Comparison of ENCODE assay signal across 8 cellular contexts in genomic region chr14:50823763-50824636, GRCh38. TPM values are rescaled to one million over a fixed set of nuclear protein-coding genes. Genes with fewer than 3 reads are reported as not detected.
DNase-seq lines count a peak whose midpoint lies in the region; ATAC-seq, FAIRE-seq and TF ChIP-seq lines count a peak whose summit lies in the region.

No MANE protein-coding gene starts in this region.

- peak overlapping the region; percentile 13; the same call in 1 of the 2 replicates for H3K4me2 ChIP-seq in HepG2 (ENCODE audit: low read depth, low read length)

- H3K4me1 ChIP-seq in HepG2 (ENCODE audit: insufficient read depth, low read length): peaks cover 45% of the 10 kb centered on the region

- CTCF ChIA-PET in HepG2 (lab: Yijun Ruan, JAX; ENCODE audit: low intra/inter-chr PET ratio, low total read pairs): no interaction called here

- no peaks in the 10 kb centered on the region for H3K9me3 ChIP-seq in HepG2 (ENCODE audit: low read length)

- H3K27ac ChIP-seq in HepG2 (ENCODE audit: extremely low read length, insufficient read depth, low read length): no peak overlapping the region

- H3K4me3 ChIP-seq in HepG2 (replicated peaks in 1 of 3; ENCODE audit: insufficient read depth in 1 of 3, low read depth in 2 of 3, low read length in 3 of 3): no peak overlapping the region

- no peak for TF ChIP-seq EP300 in HepG2 (IDR thresholded peaks at IDR 0.05; ENCODE audit: low read depth in 2 of 2, low read length in 2 of 2)
- TF ChIP-seq EP300 in HepG2 (CRISPR knock-in tag; IDR thresholded peaks at IDR 0.05; ENCODE audit: borderline replicate concordance): no peak

- in situ Hi-C loops in HepG2 (cut with HindIII; ENCODE audit: extremely low pct_ligation_motif_present, low pct_unique_long_range_greater_than_20kb): no loop called here

- no peak overlapping the region for H3K9ac ChIP-seq in HepG2 (ENCODE audit: insufficient read depth, low read depth, low read length)

- 95% methylated on average over 10 of the region's 10 CpGs for WGBS in HepG2 (ENCODE audit: low lambda C conversion rate)

- no peak for TF ChIP-seq CTCF in HepG2 (CRISPR knock-in tag; IDR thresholded peaks at IDR 0.05)

- FAIRE-seq in HepG2 (lab: Jason Lieb, UNC): no peak

- peaks cover 0 to 3% of the 10 kb centered on the region in 2 experiments; a peak in 1 of 5 replicates for H3K36me3 ChIP-seq in HepG2 (replicated peaks in 1 of 2; ENCODE audit: control insufficient read depth in 1 of 2, insufficient read depth in 2 of 2, low read length in 2 of 2)

- peaks cover 30% of the 10 kb centered on the region for H3K79me2 ChIP-seq in HepG2 (ENCODE audit: insufficient read depth, low read length)

- no peak for TF ChIP-seq POLR2A in HepG2 (IDR thresholded peaks at IDR 0.05; ENCODE audit: insufficient read depth in 1 of 2, low read depth in 2 of 2, low read length in 2 of 2)

- BruUV-seq in HepG2 (replicated peaks; lab: Mats Ljungman, UMichigan): no TSS peak

- no peak overlapping the region for H2AFZ ChIP-seq in HepG2 (ENCODE audit: low read length)

- DNase-seq in MV-4-11 (lab: John Stamatoyannopoulos, UW) (peak; percentile 26), HepG2 (ENCODE audit: low spot score) (no peak), DMS53 (lab: John Stamatoyannopoulos, UW) (no peak), GM03348 (ENCODE audit: low spot score) (no peak), NCI-H2107 (lab: John Stamatoyannopoulos, UW) (no peak), SK-N-DZ (ENCODE audit: low spot score) (no peak)

- no peaks in the 10 kb centered on the region for H4K20me1 ChIP-seq in HepG2 (ENCODE audit: insufficient read depth, low read length)

- ATAC-seq in GM18517 (IDR thresholded peaks at IDR 0.05; ENCODE audit: unreplicated experiment): peak; percentile 70
- ATAC-seq in GM21717 (IDR thresholded peaks at IDR 0.05; ENCODE audit: unreplicated experiment): peak; percentile 54
- ATAC-seq in HepG2: no peak

- H3K27me3 ChIP-seq in HepG2 (ENCODE audit: control insufficient read depth in 1 of 2, insufficient read depth in 2 of 2, low read length in 2 of 2): no peaks in the 10 kb centered on the region

- TF ChIP-seq RAD21 in HepG2 (CRISPR knock-in tag; IDR thresholded peaks at IDR 0.05): no peak

- POLR2A ChIA-PET in HepG2 (lab: Yijun Ruan, JAX): no interaction called here

- intact Hi-C loops in HepG2 (cut with micrococcal nuclease; ENCODE audit: unreplicated experiment): no loop called here

TF ChIP-seq in HepG2, 621 proteins besides CTCF, POLR2A, EP300 and RAD21 (continues in another document):
- TF ChIP-seq FOXC1 (CRISPR knock-in tag; IDR thresholded peaks at IDR 0.05; ENCODE audit: borderline replicate concordance) (no peak), ZNF576 (CRISPR knock-in tag; IDR thresholded peaks at IDR 0.05) (no peak), HIVEP1 (CRISPR knock-in tag; IDR thresholded peaks at IDR 0.05) (no peak), ZFP62 (CRISPR knock-in tag; IDR thresholded peaks at IDR 0.05) (no peak), HOXD1 (CRISPR knock-in tag; IDR thresholded peaks at IDR 0.05) (no peak), ZNF720 (CRISPR knock-in tag; IDR thresholded peaks at IDR 0.05) (no peak), ZEB1 (IDR thresholded peaks at IDR 0.05; ENCODE audit: insufficient replicate concordance, low read depth) (no peak), ZC3H4 (CRISPR knock-in tag; IDR thresholded peaks at IDR 0.05; ENCODE audit: borderline replicate concordance) (no peak)
- TF ChIP-seq, protein P1, sequence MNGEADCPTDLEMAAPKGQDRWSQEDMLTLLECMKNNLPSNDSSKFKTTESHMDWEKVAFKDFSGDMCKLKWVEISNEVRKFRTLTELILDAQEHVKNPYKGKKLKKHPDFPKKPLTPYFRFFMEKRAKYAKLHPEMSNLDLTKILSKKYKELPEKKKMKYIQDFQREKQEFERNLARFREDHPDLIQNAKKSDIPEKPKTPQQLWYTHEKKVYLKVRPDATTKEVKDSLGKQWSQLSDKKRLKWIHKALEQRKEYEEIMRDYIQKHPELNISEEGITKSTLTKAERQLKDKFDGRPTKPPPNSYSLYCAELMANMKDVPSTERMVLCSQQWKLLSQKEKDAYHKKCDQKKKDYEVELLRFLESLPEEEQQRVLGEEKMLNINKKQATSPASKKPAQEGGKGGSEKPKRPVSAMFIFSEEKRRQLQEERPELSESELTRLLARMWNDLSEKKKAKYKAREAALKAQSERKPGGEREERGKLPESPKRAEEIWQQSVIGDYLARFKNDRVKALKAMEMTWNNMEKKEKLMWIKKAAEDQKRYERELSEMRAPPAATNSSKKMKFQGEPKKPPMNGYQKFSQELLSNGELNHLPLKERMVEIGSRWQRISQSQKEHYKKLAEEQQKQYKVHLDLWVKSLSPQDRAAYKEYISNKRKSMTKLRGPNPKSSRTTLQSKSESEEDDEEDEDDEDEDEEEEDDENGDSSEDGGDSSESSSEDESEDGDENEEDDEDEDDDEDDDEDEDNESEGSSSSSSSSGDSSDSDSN (CRISPR knock-in tag; IDR thresholded peaks at IDR 0.05): no peak

RNA-seq across cellular contexts. Expression of gene NIN, which starts 7.0 kb away (rescaled TPM):
- total RNA-seq in HepG2 (2016; rRNA removed; fragmentation: Illumina TruSeq; extraction: Trizol): 9.7 and 11.6 TPM in 2 replicates
- total RNA-seq in HepG2 (2016; cell fraction: cytosol; rRNA removed; fragmentation: Illumina TruSeq; extraction: Trizol; ENCODE audit: low read depth): 2.4 and 2.5 TPM in 2 replicates
- 9.5 and 10.5 TPM in 2 replicates for total RNA-seq in HepG2 (2016; cell fraction: insoluble cytoplasmic fraction; rRNA removed; fragmentation: Illumina TruSeq; extraction: Trizol)
- total RNA-seq in HepG2 (2016; cell fraction: membrane; rRNA removed; fragmentation: Illumina TruSeq; extraction: Trizol): 4.7 and 5.1 TPM in 2 replicates
- total RNA-seq in HepG2 (2016; cell fraction: nucleus; rRNA removed; fragmentation: Illumina TruSeq; extraction: Trizol): 15.1 and 17.0 TPM in 2 replicates
- 2.5 and 2.8 TPM in 2 replicates for polyA plus RNA-seq in HepG2 (2011; rRNA removed)
- 1.1 and 2.0 TPM in 2 replicates for polyA plus RNA-seq in HepG2 (2011; cell fraction: cytosol; rRNA removed)
- 3.9 and 4.5 TPM in 2 replicates for polyA plus RNA-seq in HepG2 (2011; cell fraction: nucleus; rRNA removed)
- 3.0 and 5.9 TPM in 2 replicates for polyA plus RNA-seq in HepG2 (2012)
- polyA plus RNA-seq in HepG2 (2016; cell fraction: cytosol; fragmentation: Illumina TruSeq; extraction: Trizol; ENCODE audit: low read depth): 1.0 and 1.5 TPM in 2 replicates
- 5.5 and 6.0 TPM in 2 replicates for polyA plus RNA-seq in HepG2 (2016; cell fraction: insoluble cytoplasmic fraction; fragmentation: Illumina TruSeq; extraction: Trizol; ENCODE audit: low read depth)
- 1.3 and 2.4 TPM in 2 replicates for polyA plus RNA-seq in HepG2 (2016; cell fraction: membrane; fragmentation: Illumina TruSeq; extraction: Trizol; ENCODE audit: low read depth)
- 9.0 and 13.1 TPM in 2 replicates for polyA plus RNA-seq in HepG2 (2016; cell fraction: nucleus; fragmentation: Illumina TruSeq; extraction: Trizol; ENCODE audit: insufficient read depth, low read depth)
- 11.8 and 30.5 TPM in 2 replicates for polyA minus RNA-seq in HepG2 (2011; rRNA and poly(A)+ RNA removed; ENCODE audit: low replicate concordance)
- 6.8 and 8.1 TPM in 2 replicates for polyA minus RNA-seq in HepG2 (2011; cell fraction: cytosol; rRNA and poly(A)+ RNA removed)
- 19.8 and 20.9 TPM in 2 replicates for polyA minus RNA-seq in HepG2 (2011; cell fraction: nucleus; rRNA and poly(A)+ RNA removed)
- polyA plus RNA-seq in SK-N-DZ (2014; cell fraction: cytosol; rRNA removed): 11.7 and 22.0 TPM in 2 replicates
- polyA plus RNA-seq in SK-N-DZ (2014; cell fraction: nucleus; rRNA removed): 17.3 and 21.4 TPM in 2 replicates

RNA-seq across cellular contexts. Expression of gene ABHD12B, which starts 47.9 kb away (rescaled TPM):
- total RNA-seq in HepG2 (2016; rRNA removed; fragmentation: Illumina TruSeq; extraction: Trizol): not detected in 2 replicates
- total RNA-seq in HepG2 (2016; cell fraction: cytosol; rRNA removed; fragmentation: Illumina TruSeq; extraction: Trizol; ENCODE audit: low read depth): not detected in 2 replicates
- total RNA-seq in HepG2 (2016; cell fraction: insoluble cytoplasmic fraction; rRNA removed; fragmentation: Illumina TruSeq; extraction: Trizol): not detected in 2 replicates
- total RNA-seq in HepG2 (2016; cell fraction: membrane; rRNA removed; fragmentation: Illumina TruSeq; extraction: Trizol): not detected in 2 replicates
- not detected in 2 replicates for total RNA-seq in HepG2 (2016; cell fraction: nucleus; rRNA removed; fragmentation: Illumina TruSeq; extraction: Trizol)
- polyA plus RNA-seq in HepG2 (2011; rRNA removed): not detected in 2 replicates
- not detected in 2 replicates for polyA plus RNA-seq in HepG2 (2011; cell fraction: cytosol; rRNA removed)
- polyA plus RNA-seq in HepG2 (2011; cell fraction: nucleus; rRNA removed): not detected in 2 replicates
- polyA plus RNA-seq in HepG2 (2012): 0.19 and 0.42 TPM in 2 replicates
- polyA plus RNA-seq in HepG2 (2016; cell fraction: cytosol; fragmentation: Illumina TruSeq; extraction: Trizol; ENCODE audit: low read depth): not detected in 2 replicates
- polyA plus RNA-seq in HepG2 (2016; cell fraction: insoluble cytoplasmic fraction; fragmentation: Illumina TruSeq; extraction: Trizol; ENCODE audit: low read depth): not detected in 2 replicates
- not detected in 2 replicates for polyA plus RNA-seq in HepG2 (2016; cell fraction: membrane; fragmentation: Illumina TruSeq; extraction: Trizol; ENCODE audit: low read depth)
- polyA plus RNA-seq in HepG2 (2016; cell fraction: nucleus; fragmentation: Illumina TruSeq; extraction: Trizol; ENCODE audit: insufficient read depth, low read depth): not detected in 2 replicates
- polyA minus RNA-seq in HepG2 (2011; rRNA and poly(A)+ RNA removed; ENCODE audit: low replicate concordance): not detected in 2 replicates
- polyA minus RNA-seq in HepG2 (2011; cell fraction: cytosol; rRNA and poly(A)+ RNA removed): not detected in 2 replicates
- polyA minus RNA-seq in HepG2 (2011; cell fraction: nucleus; rRNA and poly(A)+ RNA removed): not detected in 2 replicates
- polyA plus RNA-seq in SK-N-DZ (2014; cell fraction: cytosol; rRNA removed): not detected in 2 replicates
- 0.40 TPM in 1 of 2 replicates, not detected in the other for polyA plus RNA-seq in SK-N-DZ (2014; cell fraction: nucleus; rRNA removed)
